In genomic region chr15:38242055-38242454, GRCh38 we compare ENCODE assay signal across 15 cellular contexts. TPM values are rescaled to one million over a fixed set of nuclear protein-coding genes. Genes with fewer than 3 reads are reported as not detected.
DNase-seq lines count a peak whose midpoint lies in the region; ATAC-seq and TF ChIP-seq lines count a peak whose summit lies in the region.
"Had no signal": no experiment of that assay in that cellular context is flagged by ENCODE, and none has a peak within 500 bp of the region (broad histone marks: within the 10 kb centered on the region; RNA-seq: fewer than 3 reads in every experiment).

No MANE protein-coding gene starts in this region.

- ATAC-seq in GM19351 (IDR thresholded peaks at IDR 0.05; ENCODE audit: unreplicated experiment), result peak; percentile 82
- ATAC-seq in HG02798 (IDR thresholded peaks at IDR 0.05; ENCODE audit: poor library complexity, unreplicated experiment), result peak; percentile 88
- peak; percentile 84 for ATAC-seq in HG03565 (IDR thresholded peaks at IDR 0.05; ENCODE audit: unreplicated experiment)
- no peak for ATAC-seq in Right ventricle myocardium superior (ENCODE audit: poor library complexity)
- ATAC-seq: activated T-helper 17 cell treated with anti-CD3 and anti-CD28 coated beads, Interleukin-2, amount 50 U/mL, for 72 hours; PC-3 had no signal

- H3K36me3 ChIP-seq in DOHH2 (ENCODE audit: control insufficient read depth, low read length) (no peaks in the 10 kb centered on the region), uterus (no peaks in the 10 kb centered on the region)
- H3K36me3 ChIP-seq: tibial nerve had no signal

- intact Hi-C loops in Right ventricle myocardium superior (cut with DNase I), result no loop called here
- intact Hi-C loops in uterus (cut with DNase I; ENCODE audit: low total_unique reads), result no loop called here

- H3K27ac ChIP-seq in DOHH2 (ENCODE audit: low read depth, low read length) (no peak overlapping the region), uterus (no peak overlapping the region)
- H3K27ac ChIP-seq: HL-60, tibial nerve had no signal

- no peak overlapping the region for H3K4me3 ChIP-seq in DOHH2 (ENCODE audit: low read length)
- H3K4me3 ChIP-seq in uterus, result no peak overlapping the region
- H3K4me3 ChIP-seq: lung, tibial nerve had no signal

- H3K9me2 ChIP-seq in DOHH2 (replicated peaks; ENCODE audit: control insufficient read depth, low read length), result no peaks in the 10 kb centered on the region

- H3K4me1 ChIP-seq in DOHH2 (ENCODE audit: control insufficient read depth, low read length) (peaks cover 21% of the 10 kb centered on the region), uterus (no peaks in the 10 kb centered on the region)
- H3K4me1 ChIP-seq: tibial nerve had no signal

- H3F3A ChIP-seq in DOHH2 (ENCODE audit: control insufficient read depth, insufficient read depth), result no peaks in the 10 kb centered on the region

- H3K4me2 ChIP-seq in DOHH2 (ENCODE audit: low read length), result peak overlapping the region; percentile 25

- no peak for TF ChIP-seq POLR2A in uterus (IDR thresholded peaks at IDR 0.05)

- H4K20me1 ChIP-seq in DOHH2 (ENCODE audit: control insufficient read depth, insufficient read depth, low read depth, low read length), result no peaks in the 10 kb centered on the region

- H3K79me2 ChIP-seq in DOHH2 (ENCODE audit: control insufficient read depth, low read length), result no peaks in the 10 kb centered on the region

- H3K9me3 ChIP-seq in DOHH2 (ENCODE audit: control insufficient read depth, insufficient read depth, low read length) (no peaks in the 10 kb centered on the region), uterus (no peaks in the 10 kb centered on the region)
- H3K9me3 ChIP-seq: tibial nerve had no signal

- no peak for TF ChIP-seq CTCF in DOHH2 (IDR thresholded peaks at IDR 0.05; ENCODE audit: low read depth, low read length, poor library complexity, severe bottlenecking)
- TF ChIP-seq CTCF in uterus (IDR thresholded peaks at IDR 0.05), result no peak

- H3K27me3 ChIP-seq in DOHH2 (ENCODE audit: control insufficient read depth, low read length) (no peaks in the 10 kb centered on the region), uterus (no peaks in the 10 kb centered on the region)
- H3K27me3 ChIP-seq: tibial nerve had no signal

- DNase-seq in NCI-H2171 treated with DMSO at 0.1 percent for 48 hours (lab: John Stamatoyannopoulos, UW) (no peak), GM19240 (ENCODE audit: insufficient read length, low spot score) (no peak), Right ventricle myocardium superior (no peak), uterus (no peak)
- DNase-seq: cerebellar nuclear complex, NCI-H1436 treated with DMSO at 0.1 percent for 48 hours, PC-3 had no signal

RNA-seq across cellular contexts. Expression of gene SPRED1, which starts 10.6 kb away (rescaled TPM):
- total RNA-seq in Right ventricle myocardium superior, result 9.8 TPM
- total RNA-seq in uterus, result 100 to 1,000 TPM in 1 of 4 donors, 10 to 100 TPM in 2, 1 to 10 TPM in 1; 6.1 to 135 (median 26.6) TPM
